Comparison of ENCODE assay signal across 8 cellular contexts in the genomic region with DNA sequence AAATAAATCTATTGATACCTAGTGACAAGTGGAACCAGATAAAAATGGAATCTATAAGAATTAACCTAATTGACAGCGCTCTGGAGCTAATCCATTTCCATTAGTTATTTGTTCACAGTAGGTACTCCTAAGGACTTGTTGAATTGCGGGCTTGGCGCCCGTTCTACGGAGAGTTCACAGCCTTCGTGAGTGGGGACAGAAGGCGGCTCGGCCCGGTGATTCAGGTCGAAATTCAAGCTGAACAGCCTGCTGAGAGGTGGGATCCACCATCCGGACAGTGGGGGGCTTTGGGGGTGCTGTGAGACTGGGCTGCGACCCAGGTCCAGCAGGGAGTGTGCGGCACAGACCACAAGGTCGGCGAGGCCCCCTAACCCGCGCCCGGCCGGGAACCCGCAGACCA. TPM values are rescaled to one million over a fixed set of nuclear protein-coding genes. Genes with fewer than 3 reads are reported as not detected.
A peak's percentile ranks its signal among the peaks of the same experiment; 100 is the strongest.
DNase-seq lines count a peak whose midpoint lies in the region; ATAC-seq and TF ChIP-seq lines count a peak whose summit lies in the region.

No MANE protein-coding gene starts in this region.

- dilution Hi-C loops in mammary epithelial cell (cut with HindIII; ENCODE audit: low sequenced_read_pairs): no loop called here

- 6% methylated on average over 9 of the region's 20 CpGs for WGBS in mammary epithelial cell (ENCODE audit: low coverage, missing lambda C conversion rate)

- peak; percentile 1 for ATAC-seq in GM21529 (IDR thresholded peaks at IDR 0.05; ENCODE audit: unreplicated experiment)
- ATAC-seq in left lung: peak; percentile 11
- ATAC-seq in stimulated activated naive CD8-positive, alpha-beta T cell treated with anti-CD3 and anti-CD28 coated beads, Interleukin-15, amount 100 ng/mL, for 72 hours: peak; percentile 3
- no peak for ATAC-seq in HG03520 (IDR thresholded peaks at IDR 0.05; ENCODE audit: unreplicated experiment)

- 0 out of 2 replicates have a peak overlapping the region, but pooled peaks have one; percentile 18 for H2AFZ ChIP-seq in OCI-LY1 (ENCODE audit: low read length)
- H2AFZ ChIP-seq in mammary epithelial cell (ENCODE audit: low read depth, low read length): peak overlapping the region; percentile 93

- H3K27ac ChIP-seq in OCI-LY1 (ENCODE audit: low read depth, low read length, poor library complexity, severe bottlenecking): no peak overlapping the region
- peak overlapping the region; percentile 89 for H3K27ac ChIP-seq in mammary epithelial cell (ENCODE audit: insufficient read depth, low read depth, low read length)
- H3K27ac ChIP-seq in left lung: peak overlapping the region; percentile 98 to 99

- peak overlapping the region; percentile 90 to 95 for H3K4me3 Mint-ChIP-seq in stimulated activated naive CD8-positive, alpha-beta T cell treated with anti-CD3 and anti-CD28 coated beads, Interleukin-15, amount 100 ng/mL, for 72 hours

- peak overlapping the region; percentile 95 for H3K4me3 ChIP-seq in AG09309 (ENCODE audit: control insufficient read depth, low read depth, low read length)
- peak overlapping the region; percentile 98 for H3K4me3 ChIP-seq in OCI-LY1 (ENCODE audit: low read depth, low read length, poor library complexity, severe bottlenecking)
- peak overlapping the region; percentile 97 to 100 (median 100) for H3K4me3 ChIP-seq in mammary epithelial cell (replicated peaks in 1 of 3; ENCODE audit: insufficient read depth in 1 of 3, low read depth in 2 of 3, low read length in 3 of 3)
- H3K4me3 ChIP-seq in left lung: peak overlapping the region; percentile 72 to 73

- H3K9me2 ChIP-seq in OCI-LY1 (ENCODE audit: low read depth, low read length): no peaks in the 10 kb centered on the region

- H3K36me3 ChIP-seq in OCI-LY1 (ENCODE audit: insufficient read depth, low read length) (no peaks in the 10 kb centered on the region), mammary epithelial cell (ENCODE audit: insufficient read depth, low read length) (no peaks in the 10 kb centered on the region), left lung (no peaks in the 10 kb centered on the region)

- no peaks in the 10 kb centered on the region for H3K9me3 ChIP-seq in OCI-LY1 (ENCODE audit: low read length)
- no peaks in the 10 kb centered on the region for H3K9me3 ChIP-seq in mammary epithelial cell (replicated peaks; ENCODE audit: insufficient read depth, low read length)
- H3K9me3 ChIP-seq in left lung: no peaks in the 10 kb centered on the region

- BruUV-seq in mammary epithelial cell (replicated peaks; lab: Mats Ljungman, UMichigan): no TSS peak

- H3K4me1 ChIP-seq in OCI-LY1 (ENCODE audit: insufficient read depth, low read length, severe bottlenecking): peaks cover 38% of the 10 kb centered on the region
- H3K4me1 ChIP-seq in mammary epithelial cell (ENCODE audit: insufficient read depth, low read length): peaks cover 1% of the 10 kb centered on the region
- H3K4me1 ChIP-seq in left lung: peaks cover 12 to 35% of the 10 kb centered on the region in 2 donors

- peaks cover 17% of the 10 kb centered on the region for H3K27me3 Mint-ChIP-seq in stimulated activated naive CD8-positive, alpha-beta T cell treated with anti-CD3 and anti-CD28 coated beads, Interleukin-15, amount 100 ng/mL, for 72 hours

- H3K4me2 ChIP-seq in OCI-LY1 (ENCODE audit: low read length) (peak overlapping the region; percentile 80), mammary epithelial cell (ENCODE audit: insufficient read depth, low read depth, low read length) (peak overlapping the region; percentile 96)

- peak overlapping the region; percentile 34 to 74 for H3K27ac Mint-ChIP-seq in stimulated activated naive CD8-positive, alpha-beta T cell treated with anti-CD3 and anti-CD28 coated beads, Interleukin-15, amount 100 ng/mL, for 72 hours

- DNase-seq in AG09309 (ENCODE audit: low read depth) (no peak), mammary epithelial cell (no peak), left lung (peak in 1 of 2 donors; percentile 59), NCI-H2081 treated with DMSO at 0.1 percent for 48 hours (lab: John Stamatoyannopoulos, UW) (no peak)
- DNase-seq in stimulated activated naive CD8-positive, alpha-beta T cell treated with anti-CD3 and anti-CD28 coated beads, Interleukin-15, amount 100 ng/mL, for 72 hours: no peak

- H4K20me1 ChIP-seq in OCI-LY1 (ENCODE audit: insufficient read depth, low read length): peaks cover 3% of the 10 kb centered on the region; the same call in 1 of the 2 replicates
- H4K20me1 ChIP-seq in mammary epithelial cell (ENCODE audit: insufficient read depth, low read length): peaks cover 18% of the 10 kb centered on the region

- H3F3A ChIP-seq in OCI-LY1 (ENCODE audit: insufficient read depth, low read length): no peaks in the 10 kb centered on the region

- H3K79me2 ChIP-seq in OCI-LY1 (ENCODE audit: insufficient read depth, low read length) (peaks cover 36% of the 10 kb centered on the region), mammary epithelial cell (ENCODE audit: insufficient read depth, low read length) (peaks cover 42% of the 10 kb centered on the region)

- H3K27me3 ChIP-seq in OCI-LY1 (ENCODE audit: insufficient read depth, low read length) (no peaks in the 10 kb centered on the region; the same call in 1 of the 2 replicates), mammary epithelial cell (ENCODE audit: insufficient read depth, low read length) (no peaks in the 10 kb centered on the region), left lung (no peaks in the 10 kb centered on the region)

- H3K4me1 Mint-ChIP-seq in stimulated activated naive CD8-positive, alpha-beta T cell treated with anti-CD3 and anti-CD28 coated beads, Interleukin-15, amount 100 ng/mL, for 72 hours: peaks cover 32% of the 10 kb centered on the region

- CTCF ChIA-PET in mammary epithelial cell (lab: Charles Lee; ENCODE audit: low non-redundant PET): no interaction called here

- H3K9ac ChIP-seq in OCI-LY1 (ENCODE audit: low read length): peak overlapping the region; percentile 99
- H3K9ac ChIP-seq in mammary epithelial cell (ENCODE audit: insufficient read depth, low read length): peak overlapping the region; percentile 94

- no peaks in the 10 kb centered on the region for H3K9me3 Mint-ChIP-seq in stimulated activated naive CD8-positive, alpha-beta T cell treated with anti-CD3 and anti-CD28 coated beads, Interleukin-15, amount 100 ng/mL, for 72 hours

- intact Hi-C loops in mammary epithelial cell (cut with micrococcal nuclease) (loop anchor here (2.0 kb wide), 1 partner anchor 40 kb away; no protein-coding TSS in a partner anchor), left lung (cut with DNase I) (loop anchor here in 1 of 2 donors (10.0 kb wide), 1 partner anchor 224 kb away; no protein-coding TSS in a partner anchor)

- in situ Hi-C loops in mammary epithelial cell (cut with MboI; ENCODE audit: low sequenced_read_pairs in 2 of 2): no loop called here

- no peak for TF ChIP-seq CTCF in AG09309 (IDR thresholded peaks at IDR 0.05; ENCODE audit: control insufficient read depth, insufficient read depth, low read depth, low read length, missing control alignments)
- TF ChIP-seq CTCF in OCI-LY1 (IDR thresholded peaks at IDR 0.05; ENCODE audit: low read length): no peak
- TF ChIP-seq CTCF in mammary epithelial cell (conservative IDR thresholded peaks at IDR 0.05 in 1 of 2, IDR thresholded peaks at IDR 0.05 in 1 of 2; ENCODE audit: extremely low read depth in 1 of 2, insufficient read depth in 1 of 2, low read depth in 1 of 2, low read length in 2 of 2): no peak
- no peak for TF ChIP-seq CTCF in left lung (IDR thresholded peaks at IDR 0.05)

RNA-seq across cellular contexts. Expression of a gene that starts 0.8 kb away (rescaled TPM):
- total RNA-seq in mammary epithelial cell: 1,000 to 10,000 TPM in 1 of 2 donors, 100 to 1,000 TPM in 1; 543 to 1,542 TPM
- polyA plus RNA-seq in mammary epithelial cell: 562 TPM
- 3,655 TPM for polyA minus RNA-seq in mammary epithelial cell
- total RNA-seq in left lung: 100 to 1,000 TPM; 289 to 432 TPM
